ENCODE assay signal across 9 cellular contexts in genomic region chr11:30586251-30587144, GRCh38. TPM values are rescaled to one million over a fixed set of nuclear protein-coding genes. Genes with fewer than 3 reads are reported as not detected.
DNase-seq lines count a peak whose midpoint lies in the region; ATAC-seq and TF ChIP-seq lines count a peak whose summit lies in the region.
"Had no signal": no experiment of that assay in that cellular context is flagged by ENCODE, and none has a peak within 500 bp of the region (broad histone marks: within the 10 kb centered on the region; RNA-seq: fewer than 3 reads in every experiment).

TSS of gene MPPED2 (minus strand) at chr11:30586353. CDS start at chr11:30580373, 5,980 bp downstream.

- H3K9me3 ChIP-seq in muscle layer of duodenum (ENCODE audit: control insufficient read depth in 1 of 2, low read length in 2 of 2) (no peaks in the 10 kb centered on the region), uterus (no peaks in the 10 kb centered on the region)

- H3K4me1 ChIP-seq in muscle layer of duodenum (ENCODE audit: control insufficient read depth in 1 of 2, insufficient read depth in 2 of 2, low read length in 2 of 2) (peaks cover 0 to 8% of the 10 kb centered on the region in 2 donors), uterus (no peaks in the 10 kb centered on the region)

- DNase-seq in CMK (ENCODE audit: low read depth): peak; percentile 9
- DNase-seq in SW480 (ENCODE audit: low spot score): peak; percentile 47
- DNase-seq in epithelial cell of proximal tubule (ENCODE audit: low read depth): no peak
- DNase-seq in uterus: peak; percentile 17 to 27
- DNase-seq in AML-193 (lab: John Stamatoyannopoulos, UW): no peak

- H3K27ac ChIP-seq in muscle layer of duodenum (ENCODE audit: low read length): no peak within 1 kb of the TSS
- H3K27ac ChIP-seq in uterus: peak within 1 kb of the TSS; percentile 91 to 92
- H3K27ac ChIP-seq: SK-N-MC had no signal

- no peaks in the 10 kb centered on the region for H3K27me3 ChIP-seq in muscle layer of duodenum (ENCODE audit: low read depth, low read length)
- H3K27me3 ChIP-seq in uterus: no peaks in the 10 kb centered on the region

- peak; percentile 12 for TF ChIP-seq CTCF in epithelial cell of proximal tubule (conservative IDR thresholded peaks at IDR 0.05; ENCODE audit: low read depth, low read length)
- peak in 3 of 4 experiments; percentile 28 to 48 (median 36) for TF ChIP-seq CTCF in uterus (IDR thresholded peaks at IDR 0.05)

- intact Hi-C loops in uterus (cut with DNase I; ENCODE audit: low total_unique reads): no loop called here

- H3K36me3 ChIP-seq in muscle layer of duodenum (ENCODE audit: control insufficient read depth in 1 of 2, insufficient read depth in 2 of 2, low read length in 2 of 2): no peaks in the 10 kb centered on the region
- H3K36me3 ChIP-seq in uterus: no peaks in the 10 kb centered on the region

- no peak for TF ChIP-seq POLR2A in uterus (IDR thresholded peaks at IDR 0.05)

- ATAC-seq in GM18907 (IDR thresholded peaks at IDR 0.05; ENCODE audit: unreplicated experiment) (peak; percentile 98), HG03103 (IDR thresholded peaks at IDR 0.05; ENCODE audit: low read depth, unreplicated experiment) (peak; percentile 96)

- H3K4me3 ChIP-seq in epithelial cell of proximal tubule (ENCODE audit: low read depth, low read length): peak within 1 kb of the TSS; percentile 58
- H3K4me3 ChIP-seq in muscle layer of duodenum (ENCODE audit: low read depth in 1 of 2, low read length in 2 of 2): peak within 1 kb of the TSS; percentile 54 to 80
- H3K4me3 ChIP-seq in uterus: peak within 1 kb of the TSS; percentile 44 to 69
- H3K4me3 ChIP-seq: SK-N-MC had no signal

RNA-seq across cellular contexts. Expression of gene MPPED2, which starts in this region (rescaled TPM):
- total RNA-seq in epithelial cell of proximal tubule (0.07 and 0.17 TPM in 2 replicates), uterus (10 to 100 TPM in 2 of 4 donors, 1 to 10 TPM in 1, under 1 TPM in 1; 0.51 to 19.5 (median 9.3) TPM)

Comparison
In these comparisons a context has a peak if more than half of its experiments do, and no peak if none do; other contexts are left out.
1. DNase-seq: peak in CMK (single experiment), SW480 (single experiment) and uterus (2 of 2); none in epithelial cell of proximal tubule (single experiment) and AML-193 (0 of 2).
2. Peak in every context shown above with its lines, with median percentiles within 50 percentile points of each other: H3K4me3 ChIP-seq.